In the genomic region with DNA sequence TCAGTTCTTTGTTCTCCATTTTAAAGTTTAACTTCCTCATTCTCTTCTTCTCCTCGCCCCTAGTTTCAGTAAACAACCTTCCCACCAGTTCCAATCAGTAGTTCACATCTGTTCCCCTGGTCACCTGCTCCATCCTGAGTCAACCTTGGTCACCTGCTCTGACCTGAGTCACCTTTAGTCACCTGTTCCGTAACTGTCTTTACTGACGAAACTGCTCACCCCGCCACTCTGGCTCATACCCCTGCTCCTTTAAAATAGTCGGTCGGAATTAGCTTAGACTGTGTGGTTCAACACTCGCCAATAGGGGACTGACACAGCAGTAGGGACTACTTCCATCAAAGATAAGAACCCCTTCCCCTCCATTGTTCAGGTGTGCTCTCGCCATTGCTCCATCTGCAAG, we compare ENCODE assay signal across 19 cellular contexts.
"Had no signal": no experiment of that assay in that cellular context is flagged by ENCODE, and none has a peak within 500 bp of the region (broad histone marks: within the 10 kb centered on the region; RNA-seq: fewer than 3 reads in every experiment).

No MANE protein-coding gene starts in this region.

- H3K4me2 ChIP-seq: smooth muscle cell had no signal

- H3K9me3 ChIP-seq: ovary, testis, upper lobe of right lung had no signal

- H3K36me3 ChIP-seq: esophagus squamous epithelium, ovary, upper lobe of right lung had no signal

- H3K4me3 ChIP-seq: esophagus squamous epithelium, ovary, smooth muscle cell, testis, upper lobe of right lung had no signal

- H3K27ac ChIP-seq: esophagus squamous epithelium, ovary, testis, upper lobe of right lung had no signal

- H3K4me1 ChIP-seq: testis, upper lobe of right lung had no signal

- ATAC-seq: activated CD8-positive, alpha-beta T cell treated with anti-CD3 and anti-CD28 coated beads for 36 hours; left cardiac atrium; naive thymus-derived CD8-positive, alpha-beta T cell; sciatic nerve; upper lobe of right lung had no signal

- DNase-seq: activated CD4-positive, alpha-beta T cell treated with anti-CD3 and anti-CD28 coated beads for 48 hours; activated CD4-positive, CD25-positive, alpha-beta regulatory T cell; activated CD8-positive, alpha-beta T cell treated with anti-CD3 and anti-CD28 coated beads for 36 hours; activated naive CD4-positive, alpha-beta T cell treated with Interleukin-2 at 50 U/mL for 16 hours; activated naive CD8-positive, alpha-beta T cell treated with anti-CD3 and anti-CD28 coated beads, Interleukin-2, amount 10 ng/mL, durations not matched to agents 7 days and 5 days; activated T-cell treated with anti-CD3 and anti-CD28 coated beads, Interleukin-2, amount 50 U/mL, for 1 hour; amygdala; dermis blood vessel endothelial cell; effector memory CD4-positive, alpha-beta T cell; esophagus squamous epithelium; left cardiac atrium; mesendoderm; naive thymus-derived CD8-positive, alpha-beta T cell; ovary; stimulated activated CD4-positive, alpha-beta T cell treated with anti-CD3 and anti-CD28 coated beads, Interleukin-4, amount 100 ng/mL, for 1 hour; testis; upper lobe of right lung had no signal
